In the genomic region with DNA sequence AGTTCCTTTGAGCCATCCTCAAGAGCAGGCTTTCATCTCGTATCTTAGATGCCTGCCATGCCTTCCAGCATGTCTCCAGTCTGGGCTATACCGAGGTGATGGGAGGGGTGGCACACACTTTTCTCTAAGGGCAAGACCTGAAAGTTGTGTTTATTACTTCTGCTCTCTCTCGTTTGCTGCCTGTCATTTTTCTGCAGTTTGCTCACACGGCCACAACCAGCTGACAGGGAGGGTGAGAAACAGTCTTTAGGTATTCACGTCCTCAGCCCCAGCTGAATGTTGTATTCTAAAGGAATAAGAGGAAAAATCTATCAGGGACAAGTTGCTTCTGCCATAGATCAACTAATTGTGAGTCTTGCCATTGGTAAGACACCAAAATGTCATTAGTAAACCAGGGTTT, we compare ENCODE assay signal across 26 cellular contexts.
"Had no signal": no experiment of that assay in that cellular context is flagged by ENCODE, and none has a peak within 500 bp of the region (broad histone marks: within the 10 kb centered on the region; RNA-seq: fewer than 3 reads in every experiment).

No MANE protein-coding gene starts in this region.

- H3K36me3 Mint-ChIP-seq: immature natural killer cell; stimulated activated naive B cell treated with anti-CD40 and anti-IgM and Interleukin-4, amounts not matched to agents 10 μg/mL and 1 μg/mL and 100 μg/mL, for 72 hours had no signal

- H3K36me3 ChIP-seq: heart left ventricle, left lung, lower lobe of right lung, pancreas, prostate gland, stomach, thyroid gland, transverse colon, upper lobe of right lung had no signal

- H3K9me3 ChIP-seq: heart left ventricle, left lung, lower lobe of right lung, pancreas, prostate gland, stomach, testis, thyroid gland, transverse colon, upper lobe of right lung had no signal

- H3K27me3 Mint-ChIP-seq: stimulated activated naive B cell treated with anti-CD40 and anti-IgM and Interleukin-4, amounts not matched to agents 10 μg/mL and 1 μg/mL and 100 μg/mL, for 72 hours had no signal

- H3K4me1 Mint-ChIP-seq: immature natural killer cell; nephron; stimulated activated naive B cell treated with anti-CD40 and anti-IgM and Interleukin-4, amounts not matched to agents 10 μg/mL and 1 μg/mL and 100 μg/mL, for 72 hours had no signal

- H3K9me3 Mint-ChIP-seq: nephron; stimulated activated naive B cell treated with anti-CD40 and anti-IgM and Interleukin-4, amounts not matched to agents 10 μg/mL and 1 μg/mL and 100 μg/mL, for 72 hours had no signal

- H3K27ac Mint-ChIP-seq: immature natural killer cell; naive thymus-derived CD8-positive, alpha-beta T cell; nephron; stimulated activated naive B cell treated with anti-CD40 and anti-IgM and Interleukin-4, amounts not matched to agents 10 μg/mL and 1 μg/mL and 100 μg/mL, for 72 hours had no signal

- H3K4me3 ChIP-seq: heart left ventricle, left lung, lower lobe of right lung, pancreas, prostate gland, stomach, testis, thyroid gland, transverse colon, upper lobe of right lung had no signal

- DNase-seq: heart left ventricle; hypothalamus; immature natural killer cell; kidney; left colon; left lung; lower lobe of right lung; mammary epithelial cell; mesenchymal stem cell; naive thymus-derived CD8-positive, alpha-beta T cell; pancreas; retina; right cardiac atrium; small intestine; stimulated activated CD4-positive, alpha-beta T cell treated with anti-CD3 and anti-CD28 coated beads, Interleukin-1b, Interleukin-23, amount 100 ng/mL, for 48 hours; stimulated activated CD4-positive, alpha-beta T cell treated with anti-CD3 and anti-CD28 coated beads, Interleukin-2, amount 100 ng/mL, for 48 hours; stimulated activated CD4-positive, alpha-beta T cell treated with anti-CD3 and anti-CD28 coated beads, Interleukin-4, amount 100 ng/mL, for 4 hours; stimulated activated naive B cell treated with anti-CD40 and anti-IgM and Interleukin-4, amounts not matched to agents 10 μg/mL and 1 μg/mL and 100 μg/mL, for 72 hours; stimulated activated naive CD8-positive, alpha-beta T cell treated with anti-CD3 and anti-CD28 coated beads, Interleukin-15, Interleukin-2, amounts not matched to agents 100 U/mL and 50 U/mL, for 24 hours; stomach; testis; thyroid gland; transverse colon; upper lobe of right lung had no signal

- H3K27me3 ChIP-seq: heart left ventricle, left lung, pancreas, stomach, testis, thyroid gland, transverse colon, upper lobe of right lung had no signal

- H3K4me1 ChIP-seq: heart left ventricle, left lung, lower lobe of right lung, prostate gland, testis, transverse colon, upper lobe of right lung had no signal

- H3K27ac ChIP-seq: left lung, lower lobe of right lung, pancreas, prostate gland, testis, thyroid gland, upper lobe of right lung had no signal

- H3K4me3 Mint-ChIP-seq: immature natural killer cell; naive thymus-derived CD8-positive, alpha-beta T cell; nephron; stimulated activated naive B cell treated with anti-CD40 and anti-IgM and Interleukin-4, amounts not matched to agents 10 μg/mL and 1 μg/mL and 100 μg/mL, for 72 hours had no signal
